In genomic region chr4:123308667-123309066, GRCh38 we compare ENCODE assay signal across 35 cellular contexts.
"Had no signal": no experiment of that assay in that cellular context is flagged by ENCODE, and none has a peak within 500 bp of the region (broad histone marks: within the 10 kb centered on the region; RNA-seq: fewer than 3 reads in every experiment).

No MANE protein-coding gene starts in this region.

- H3K4me3 ChIP-seq: adrenal gland, body of pancreas, breast epithelium had no signal

- H3K4me3 Mint-ChIP-seq: activated B cell treated with CpG ODN at 0.5 μM for 24 hours; activated CD4-positive, alpha-beta memory T cell treated with anti-CD3 and anti-CD28 coated beads for 36 hours; activated CD4-positive, alpha-beta T cell treated with anti-CD3 and anti-CD28 coated beads, Interleukin-2, amount 10 ng/mL, durations not matched to agents 24 days and 14 days; activated CD8-positive, alpha-beta T cell treated with anti-CD3 and anti-CD28 coated beads for 36 hours; activated naive CD4-positive, alpha-beta T cell treated with anti-CD3 and anti-CD28 coated beads for 36 hours; activated naive CD8-positive, alpha-beta T cell treated with anti-CD3 and anti-CD28 coated beads for 36 hours; activated T-cell treated with anti-CD3 and anti-CD28 coated beads, Interleukin-2, amount 50 U/mL, for 4 hours; activated T-cell treated with anti-CD3 and anti-CD28 coated beads, Interleukin-2, amount 50 U/mL, for 72 hours; activated T-helper 1 cell treated with anti-CD3 and anti-CD28 coated beads, Interleukin-12 subunit alpha, Interleukin-12 subunit beta, Interleukin-2, Interleukin-4 antibody, amounts not matched to agents 30 ng/mL and 10 ng/mL and 1 ng/mL, durations not matched to agents 14 hours and 24 hours and 36 hours; activated T-helper 17 cell treated with anti-CD3 and anti-CD28 coated beads, Interleukin-2, amount 50 U/mL, for 72 hours; T-helper 1 cell treated with Interleukin-12 subunit alpha and Interleukin-12 subunit beta and Interleukin-4 antibody, amounts not matched to agents 30 μg/mL and 1 μg/mL, for 36 hours; T-helper 2 cell treated with Interferon-gamma antibody and Interleukin-4, amounts not matched to agents 5 μg/mL and 100 μg/mL, for 36 hours had no signal

- H3K9me3 ChIP-seq: adrenal gland, body of pancreas, breast epithelium had no signal

- H3K9me3 Mint-ChIP-seq: activated B cell treated with CpG ODN at 0.5 μM for 24 hours; activated CD8-positive, alpha-beta T cell treated with anti-CD3 and anti-CD28 coated beads for 36 hours; activated naive CD4-positive, alpha-beta T cell treated with anti-CD3 and anti-CD28 coated beads for 36 hours; activated naive CD8-positive, alpha-beta T cell treated with anti-CD3 and anti-CD28 coated beads for 36 hours; activated T-helper 1 cell treated with anti-CD3 and anti-CD28 coated beads, Interleukin-12 subunit alpha, Interleukin-12 subunit beta, Interleukin-2, Interleukin-4 antibody, amounts not matched to agents 30 ng/mL and 10 ng/mL and 1 ng/mL, durations not matched to agents 14 hours and 24 hours and 36 hours; T-helper 1 cell treated with Interleukin-12 subunit alpha and Interleukin-12 subunit beta and Interleukin-4 antibody, amounts not matched to agents 30 μg/mL and 1 μg/mL, for 36 hours; T-helper 2 cell treated with Interferon-gamma antibody and Interleukin-4, amounts not matched to agents 5 μg/mL and 100 μg/mL, for 36 hours had no signal

- H3K4me1 ChIP-seq: adrenal gland, body of pancreas, breast epithelium had no signal

- H3K27ac ChIP-seq: adrenal gland, body of pancreas, brain microvascular endothelial cell, breast epithelium, VCaP had no signal

- DNase-seq: activated B cell treated with CpG ODN at 0.5 μM for 24 hours; activated CD4-positive, alpha-beta memory T cell treated with anti-CD3 and anti-CD28 coated beads for 36 hours; activated CD4-positive, alpha-beta T cell treated with anti-CD3 and anti-CD28 coated beads for 4 hours; activated CD4-positive, alpha-beta T cell treated with anti-CD3 and anti-CD28 coated beads, Interleukin-2, amount 10 ng/mL, durations not matched to agents 24 days and 14 days; activated CD4-positive, alpha-beta T cell treated with anti-CD3 and anti-CD28 coated beads, Interleukin-2, amount 50 U/mL, for 1 hour; activated CD4-positive, alpha-beta T cell treated with anti-CD3 and anti-CD28 coated beads, Interleukin-2, amount 50 U/mL, for 4 hours; activated CD4-positive, CD25-positive, alpha-beta regulatory T cell treated with anti-CD3 and anti-CD28 coated beads, Interleukin-2, amount 50 U/mL, for 72 hours; activated CD8-positive, alpha-beta memory T cell treated with anti-CD3 and anti-CD28 coated beads, Interleukin-2, amount 50 U/mL, for 4 hours; activated CD8-positive, alpha-beta T cell treated with anti-CD3 and anti-CD28 coated beads for 36 hours; activated effector memory CD4-positive, alpha-beta T cell treated with anti-CD3 and anti-CD28 coated beads, Interleukin-2, amount 50 U/mL, for 16 hours; activated gamma-delta T cell treated with Interleukin-2 at 50 U/mL for 16 hours; activated naive CD4-positive, alpha-beta T cell; activated naive CD4-positive, alpha-beta T cell treated with anti-CD3 and anti-CD28 coated beads for 36 hours; activated naive CD4-positive, alpha-beta T cell treated with anti-CD3 and anti-CD28 coated beads, Interleukin-2, amount 50 U/mL, for 16 hours; activated naive CD8-positive, alpha-beta T cell treated with anti-CD3 and anti-CD28 coated beads for 36 hours; activated T-cell treated with anti-CD3 and anti-CD28 coated beads for 4 hours; activated T-cell treated with anti-CD3 and anti-CD28 coated beads, Interleukin-2, amount 50 U/mL, for 1 hour; activated T-cell treated with anti-CD3 and anti-CD28 coated beads, Interleukin-2, amount 50 U/mL, for 4 hours; activated T-cell treated with anti-CD3 and anti-CD28 coated beads, Interleukin-2, amount 50 U/mL, for 72 hours; adrenal gland; amniotic stem cell; aorta; body of pancreas; brain microvascular endothelial cell; central memory CD4-positive, alpha-beta T cell; T-helper 1 cell; T-helper 2 cell; T-helper 9 cell had no signal

- H3K27ac Mint-ChIP-seq: activated B cell treated with CpG ODN at 0.5 μM for 24 hours; activated CD4-positive, alpha-beta memory T cell treated with anti-CD3 and anti-CD28 coated beads for 36 hours; activated CD4-positive, alpha-beta T cell treated with anti-CD3 and anti-CD28 coated beads, Interleukin-2, amount 10 ng/mL, durations not matched to agents 24 days and 14 days; activated CD8-positive, alpha-beta T cell treated with anti-CD3 and anti-CD28 coated beads for 36 hours; activated naive CD4-positive, alpha-beta T cell treated with anti-CD3 and anti-CD28 coated beads for 36 hours; activated naive CD4-positive, alpha-beta T cell treated with anti-CD3 and anti-CD28 coated beads, Interleukin-2, amount 50 U/mL, for 72 hours; activated naive CD8-positive, alpha-beta T cell treated with anti-CD3 and anti-CD28 coated beads for 36 hours; activated T-cell treated with anti-CD3 and anti-CD28 coated beads, Interleukin-2, amount 50 U/mL, for 72 hours; activated T-helper 1 cell treated with anti-CD3 and anti-CD28 coated beads, Interleukin-12 subunit alpha, Interleukin-12 subunit beta, Interleukin-2, Interleukin-4 antibody, amounts not matched to agents 30 ng/mL and 10 ng/mL and 1 ng/mL, durations not matched to agents 14 hours and 24 hours and 36 hours; activated T-helper 17 cell treated with anti-CD3 and anti-CD28 coated beads, Interleukin-2, amount 50 U/mL, for 72 hours; T-helper 1 cell treated with Interleukin-12 subunit alpha and Interleukin-12 subunit beta and Interleukin-4 antibody, amounts not matched to agents 30 μg/mL and 1 μg/mL, for 36 hours; T-helper 2 cell treated with Interferon-gamma antibody and Interleukin-4, amounts not matched to agents 5 μg/mL and 100 μg/mL, for 36 hours had no signal

- H3K27me3 Mint-ChIP-seq: activated B cell treated with CpG ODN at 0.5 μM for 24 hours; activated CD4-positive, alpha-beta memory T cell treated with anti-CD3 and anti-CD28 coated beads for 36 hours; activated CD4-positive, alpha-beta T cell treated with anti-CD3 and anti-CD28 coated beads, Interleukin-2, amount 10 ng/mL, durations not matched to agents 24 days and 14 days; activated CD8-positive, alpha-beta T cell treated with anti-CD3 and anti-CD28 coated beads for 36 hours; activated naive CD8-positive, alpha-beta T cell treated with anti-CD3 and anti-CD28 coated beads for 36 hours; activated T-helper 17 cell treated with anti-CD3 and anti-CD28 coated beads, Interleukin-2, amount 50 U/mL, for 72 hours had no signal

- H3K36me3 ChIP-seq: adrenal gland, brain microvascular endothelial cell, breast epithelium had no signal

- ATAC-seq: activated CD8-positive, alpha-beta T cell treated with anti-CD3 and anti-CD28 coated beads for 36 hours; activated naive CD4-positive, alpha-beta T cell treated with anti-CD3 and anti-CD28 coated beads, Interleukin-2, amount 50 U/mL, for 72 hours; activated T-cell treated with anti-CD3 and anti-CD28 coated beads, Interleukin-2, amount 50 U/mL, for 4 hours; activated T-cell treated with anti-CD3 and anti-CD28 coated beads, Interleukin-2, amount 50 U/mL, for 72 hours; activated T-helper 17 cell treated with anti-CD3 and anti-CD28 coated beads, Interleukin-2, amount 50 U/mL, for 72 hours; body of pancreas had no signal

- H3K4me1 Mint-ChIP-seq: activated T-helper 17 cell treated with anti-CD3 and anti-CD28 coated beads, Interleukin-2, amount 50 U/mL, for 72 hours had no signal

- H3K27me3 ChIP-seq: adrenal gland, body of pancreas, brain microvascular endothelial cell, breast epithelium had no signal
